In genomic region chr17:48729335-48730239, GRCh38 we compare ENCODE assay signal across 1 cellular context.
TF ChIP-seq lines count a peak whose summit lies in the region.

No MANE protein-coding gene starts in this region.

TF ChIP-seq in HepG2, 621 proteins besides CTCF, POLR2A, EP300 and RAD21:
- TF ChIP-seq TFDP2 (CRISPR knock-in tag; IDR thresholded peaks at IDR 0.05) (no peak), JARID2 (CRISPR knock-in tag; IDR thresholded peaks at IDR 0.05; ENCODE audit: insufficient replicate concordance) (no peak), ZBTB40 (IDR thresholded peaks at IDR 0.05) (no peak), ZBTB40 (CRISPR knock-in tag; IDR thresholded peaks at IDR 0.05) (no peak), ZSCAN12 (CRISPR knock-in tag; IDR thresholded peaks at IDR 0.05) (no peak), ZKSCAN1 (IDR thresholded peaks at IDR 0.05; ENCODE audit: low read length) (no peak)
